Comparison of ENCODE assay signal across 8 cellular contexts in the genomic region with DNA sequence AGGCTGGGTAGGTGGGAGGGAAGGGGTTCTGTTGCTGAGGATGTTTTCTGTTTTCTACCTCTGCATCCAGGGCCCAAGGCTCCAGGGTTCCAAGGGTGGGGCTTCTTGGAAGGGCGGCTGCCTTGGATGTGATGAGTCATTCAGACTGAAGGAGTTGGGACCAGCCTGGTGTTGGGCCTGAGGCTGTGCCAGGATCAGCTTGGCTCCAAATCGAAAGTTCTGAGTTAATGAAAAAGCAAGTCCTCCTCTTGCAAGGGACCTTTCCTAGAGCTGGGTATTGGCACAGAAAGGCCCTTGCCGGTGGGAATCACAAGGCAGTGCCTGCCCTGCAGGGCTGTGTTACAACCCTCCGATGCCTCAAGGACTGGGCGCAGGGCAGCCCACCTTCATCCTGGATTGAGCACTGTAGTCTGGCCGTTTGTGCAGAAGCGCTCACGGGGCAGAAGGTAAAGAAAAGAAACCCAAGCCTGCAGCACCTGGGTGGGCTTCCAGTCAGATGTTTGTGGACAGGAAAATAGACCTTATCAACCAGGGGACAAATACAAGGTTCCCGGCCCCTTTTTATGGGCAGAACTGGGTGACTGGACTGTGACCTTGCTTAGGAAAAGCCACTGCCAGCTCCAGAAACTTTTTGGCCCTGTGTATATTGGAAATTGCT. TPM values are rescaled to one million over a fixed set of nuclear protein-coding genes. Genes with fewer than 3 reads are reported as not detected.
DNase-seq lines count a peak whose midpoint lies in the region; ATAC-seq and TF ChIP-seq lines count a peak whose summit lies in the region.

No MANE protein-coding gene starts in this region.

- peaks cover 8% of the 10 kb centered on the region for H3K4me1 Mint-ChIP-seq in brain

- DNase-seq in HS-27A (ENCODE audit: low read depth): peak; percentile 72
- peak; percentile 70 for DNase-seq in thoracic aorta (ENCODE audit: low spot score)
- DNase-seq in SHP77 (lab: John Stamatoyannopoulos, UW): no peak
- DNase-seq in activated effector memory CD4-positive, alpha-beta T cell treated with anti-CD3 and anti-CD28 coated beads, Interleukin-2, amount 50 U/mL, for 16 hours: no peak

- TF ChIP-seq CTCF in brain (conservative IDR thresholded peaks at IDR 0.05) (no peak), thoracic aorta (IDR thresholded peaks at IDR 0.05) (no peak)

- peaks cover 23% of the 10 kb centered on the region for H3K36me3 Mint-ChIP-seq in brain

- peak overlapping the region in 4 of 5 experiments; percentile 50 to 95 (median 69) for H3K27ac Mint-ChIP-seq in brain

- H3K4me3 Mint-ChIP-seq in brain: peak overlapping the region in 1 of 5 experiments; percentile 54

- no peaks in the 10 kb centered on the region for H3K27me3 Mint-ChIP-seq in brain

- H3K9me3 ChIP-seq in thoracic aorta: no peaks in the 10 kb centered on the region

- H3K27ac ChIP-seq in layer of hippocampus (ENCODE audit: low read depth, low read length) (peak overlapping the region; percentile 53), thoracic aorta (peak overlapping the region; percentile 79 to 83)

- H3K27me3 ChIP-seq in layer of hippocampus (ENCODE audit: control insufficient read depth, insufficient read depth, low read length) (no peaks in the 10 kb centered on the region), thoracic aorta (replicated peaks; ENCODE audit: insufficient read depth) (no peaks in the 10 kb centered on the region)

- peak; percentile 71 for ATAC-seq in thoracic aorta (ENCODE audit: insufficient number of reproducible peaks, low FRiP score, low read depth)
- no peak for ATAC-seq in HG03460 (IDR thresholded peaks at IDR 0.05; ENCODE audit: unreplicated experiment)
- no peak for ATAC-seq in GM18867 (IDR thresholded peaks at IDR 0.05; ENCODE audit: unreplicated experiment)

- peaks cover 52 to 88% of the 10 kb centered on the region in 2 donors for H3K4me1 ChIP-seq in thoracic aorta (ENCODE audit: control insufficient read depth in 1 of 2, low read depth in 2 of 2)

- H3K9me3 Mint-ChIP-seq in brain: no peaks in the 10 kb centered on the region

- H3K36me3 ChIP-seq in thoracic aorta: no peaks in the 10 kb centered on the region

- peak overlapping the region; percentile 48 for H3K4me3 ChIP-seq in thoracic aorta

RNA-seq across cellular contexts. Expression of gene TTC7A, which starts 27.1 kb away (rescaled TPM):
- 8.8 TPM for polyA plus RNA-seq in brain (ENCODE audit: insufficient read depth, low read depth, low replicate concordance)
- total RNA-seq in thoracic aorta: 10 to 100 TPM; 39.3 to 45.7 TPM

RNA-seq across cellular contexts. Expression of gene MCFD2, which starts 52.5 kb away (rescaled TPM):
- polyA plus RNA-seq in brain (ENCODE audit: insufficient read depth, low read depth, low replicate concordance): 24.4 TPM
- 100 to 1,000 TPM in 1 of 2 donors, 10 to 100 TPM in 1; 79.9 to 127 TPM for total RNA-seq in thoracic aorta

Comparison
In these comparisons a context has a peak if more than half of its experiments do, and no peak if none do; other contexts are left out.
1. DNase-seq: peak in HS-27A (single experiment) and thoracic aorta (single experiment); none in SHP77 (0 of 2) and activated effector memory CD4-positive, alpha-beta T cell treated with anti-CD3 and anti-CD28 coated beads, Interleukin-2, amount 50 U/mL, for 16 hours (single experiment).